9 cellular contexts compared by ENCODE assay signal in genomic region chr12:108560321-108560721, GRCh38. TPM values are rescaled to one million over a fixed set of nuclear protein-coding genes. Genes with fewer than 3 reads are reported as not detected.
DNase-seq lines count a peak whose midpoint lies in the region; ATAC-seq and TF ChIP-seq lines count a peak whose summit lies in the region.
"Had no signal": no experiment of that assay in that cellular context is flagged by ENCODE, and none has a peak within 500 bp of the region (broad histone marks: within the 10 kb centered on the region; RNA-seq: fewer than 3 reads in every experiment).

No MANE protein-coding gene starts in this region.

- intact Hi-C loops in CD8-positive, alpha-beta T cell (cut with DNase I, micrococcal nuclease): loop anchor here (2.0 to 5.0 kb wide), 6 partner anchors 492 to 1468 kb away; partner anchors contain the start of genes ANKRD13A (in 1 of the 2), CRY1 (in 1 of the 2), GIT2 (in 1 of the 2) and KCTD10 (in 1 of the 2)
- intact Hi-C loops in dorsolateral prefrontal cortex (cut with DNase I): loop anchor here (2.0 to 5.0 kb wide), 3 partner anchors 242 to 532 kb away; partner anchors contain the start of genes ALKBH2 (in 2 of the 2) and SSH1 (in 1 of the 2)

- peak overlapping the region; percentile 94 for H3K27ac ChIP-seq in CD8-positive, alpha-beta T cell (ENCODE audit: low read depth, low read length)
- peak overlapping the region in 40 of 59 donors; percentile 75 to 98 (median 96) for H3K27ac ChIP-seq in dorsolateral prefrontal cortex

- POLR2A ChIA-PET in CD8-positive, alpha-beta T cell (lab: Charles Lee): interaction anchor here (0.8 to 8.6 kb wide), 7 partner anchors 8 to 258 kb away, joined by 3 to 105 read pairs (median 4); partner anchors contain the start of gene SELPLG

- CTCF ChIA-PET in CD8-positive, alpha-beta T cell (lab: Charles Lee): interaction anchor here (0.5 to 15.7 kb wide), 5 partner anchors 44 to 303 kb away, joined by 3 to 353 read pairs (median 75); partner anchors contain the start of gene SELPLG

- ATAC-seq in CD8-positive, alpha-beta T cell: no peak
- no peak for ATAC-seq in natural killer cell treated with Interleukin-12 subunit alpha and Interleukin-12 subunit beta and Interleukin-15 and Interleukin-18, amount 100 ng/mL, for 72 hours
- ATAC-seq in GM18505 (IDR thresholded peaks at IDR 0.05; ENCODE audit: unreplicated experiment) (no peak), GM19328 (IDR thresholded peaks at IDR 0.05; ENCODE audit: unreplicated experiment) (no peak)

- H3K4me3 Mint-ChIP-seq in CD8-positive, alpha-beta T cell: peak overlapping the region; percentile 100
- H3K4me3 Mint-ChIP-seq in natural killer cell treated with Interleukin-12 subunit alpha and Interleukin-12 subunit beta and Interleukin-15 and Interleukin-18, amount 100 ng/mL, for 72 hours: peak overlapping the region; percentile 96

- no peaks in the 10 kb centered on the region for H3K27me3 Mint-ChIP-seq in CD8-positive, alpha-beta T cell (ENCODE audit: low read depth)
- no peaks in the 10 kb centered on the region for H3K27me3 Mint-ChIP-seq in natural killer cell treated with Interleukin-12 subunit alpha and Interleukin-12 subunit beta and Interleukin-15 and Interleukin-18, amount 100 ng/mL, for 72 hours

- no peak for DNase-seq in CD8-positive, alpha-beta T cell
- DNase-seq in NCI-H226 (peak; percentile 22), dorsolateral prefrontal cortex (no peak), NCI-H510A treated with DMSO at 0.1 percent for 48 hours (lab: John Stamatoyannopoulos, UW) (no peak), DMS79 treated with DMSO at 0.1 percent for 48 hours (lab: John Stamatoyannopoulos, UW) (no peak)
- DNase-seq in natural killer cell treated with Interleukin-12 subunit alpha and Interleukin-12 subunit beta and Interleukin-15 and Interleukin-18, amount 100 ng/mL, for 72 hours (ENCODE audit: low spot score): no peak

- no peak for TF ChIP-seq CTCF in CD8-positive, alpha-beta T cell (IDR thresholded peaks at IDR 0.05)
- TF ChIP-seq CTCF in dorsolateral prefrontal cortex (IDR thresholded peaks at IDR 0.05 in 54 of 56, conservative IDR thresholded peaks at IDR 0.05 in 2 of 56; ENCODE audit: low read depth in 1 of 56, partially characterized antibody in 56 of 56): no peak

- H3K27ac Mint-ChIP-seq in CD8-positive, alpha-beta T cell: peak overlapping the region; percentile 100
- H3K27ac Mint-ChIP-seq in natural killer cell treated with Interleukin-12 subunit alpha and Interleukin-12 subunit beta and Interleukin-15 and Interleukin-18, amount 100 ng/mL, for 72 hours: peak overlapping the region; percentile 99

- no peaks in the 10 kb centered on the region for H3K9me3 Mint-ChIP-seq in CD8-positive, alpha-beta T cell
- no peaks in the 10 kb centered on the region for H3K9me3 Mint-ChIP-seq in natural killer cell treated with Interleukin-12 subunit alpha and Interleukin-12 subunit beta and Interleukin-15 and Interleukin-18, amount 100 ng/mL, for 72 hours

- H3K4me1 ChIP-seq in CD8-positive, alpha-beta T cell (ENCODE audit: insufficient read depth, low read length): peaks cover 55% of the 10 kb centered on the region

- no peak for TF ChIP-seq POLR2A in GM18505 (IDR thresholded peaks at IDR 0.05; ENCODE audit: borderline replicate concordance, extremely low read depth, insufficient read depth, insufficient read length)

- H3K36me3 ChIP-seq in CD8-positive, alpha-beta T cell (ENCODE audit: insufficient read depth, low read length): peaks cover 16% of the 10 kb centered on the region

- H3K4me3 ChIP-seq in CD8-positive, alpha-beta T cell (ENCODE audit: low read depth, low read length): peak overlapping the region; percentile 90
- H3K4me3 ChIP-seq in dorsolateral prefrontal cortex: peak overlapping the region; percentile 69 to 100 (median 97)

- H3K36me3 Mint-ChIP-seq in CD8-positive, alpha-beta T cell: peaks cover 64% of the 10 kb centered on the region
- peaks cover 14% of the 10 kb centered on the region for H3K36me3 Mint-ChIP-seq in natural killer cell treated with Interleukin-12 subunit alpha and Interleukin-12 subunit beta and Interleukin-15 and Interleukin-18, amount 100 ng/mL, for 72 hours

- no peaks in the 10 kb centered on the region for H3K27me3 ChIP-seq in CD8-positive, alpha-beta T cell (ENCODE audit: insufficient read depth, low read length)
- H3K27me3 ChIP-seq in dorsolateral prefrontal cortex: no peaks in the 10 kb centered on the region

- H3K9me3 ChIP-seq in CD8-positive, alpha-beta T cell (ENCODE audit: low read length): no peaks in the 10 kb centered on the region

- peaks cover 57% of the 10 kb centered on the region for H3K4me1 Mint-ChIP-seq in CD8-positive, alpha-beta T cell (ENCODE audit: low read depth)
- peaks cover 35 to 48% of the 10 kb centered on the region in 2 donors for H3K4me1 Mint-ChIP-seq in natural killer cell treated with Interleukin-12 subunit alpha and Interleukin-12 subunit beta and Interleukin-15 and Interleukin-18, amount 100 ng/mL, for 72 hours (ENCODE audit: low read depth in 2 of 2)

RNA-seq across cellular contexts. Expression of gene SART3, which starts 0.7 kb away (rescaled TPM):
- 100 to 1,000 TPM in 1 of 2 experiments, 10 to 100 TPM in 1; 95.3 to 109 TPM for total RNA-seq in CD8-positive, alpha-beta T cell
- total RNA-seq in dorsolateral prefrontal cortex: 10 to 100 TPM; 41.4 to 83.9 (median 63.1) TPM
- total RNA-seq in natural killer cell treated with Interleukin-12 subunit alpha and Interleukin-12 subunit beta and Interleukin-15 and Interleukin-18, amount 100 ng/mL, for 72 hours: 100 to 1,000 TPM; 105 to 127 TPM

RNA-seq across cellular contexts. Expression of gene ISCU, which starts 2.1 kb away (rescaled TPM):
- total RNA-seq in CD8-positive, alpha-beta T cell: 100 to 1,000 TPM; 254 to 260 TPM
- total RNA-seq in dorsolateral prefrontal cortex: 100 to 1,000 TPM; 120 to 322 (median 236) TPM
- 10 to 100 TPM; 66.1 to 85.3 TPM for total RNA-seq in natural killer cell treated with Interleukin-12 subunit alpha and Interleukin-12 subunit beta and Interleukin-15 and Interleukin-18, amount 100 ng/mL, for 72 hours

RNA-seq across cellular contexts. Expression of gene TMEM119, which starts 37.6 kb away (rescaled TPM):
- total RNA-seq in CD8-positive, alpha-beta T cell: 1 to 10 TPM; 1.2 to 1.9 TPM
- total RNA-seq in dorsolateral prefrontal cortex: 10 to 100 TPM in 35 of 120 experiments, 1 to 10 TPM in 85; 1.3 to 25.3 (median 7.9) TPM
- total RNA-seq in natural killer cell treated with Interleukin-12 subunit alpha and Interleukin-12 subunit beta and Interleukin-15 and Interleukin-18, amount 100 ng/mL, for 72 hours: not detected
- total RNA-seq: NCI-H460 had no signal

RNA-seq across cellular contexts. Expression of gene FICD, which starts 45.2 kb away (rescaled TPM):
- 1 to 10 TPM; 4.2 to 4.3 TPM for total RNA-seq in CD8-positive, alpha-beta T cell
- 10 to 100 TPM in 23 of 120 experiments, 1 to 10 TPM in 97; 5.6 to 13.7 (median 8.3) TPM for total RNA-seq in dorsolateral prefrontal cortex
- 10 to 100 TPM; 14.9 to 16.5 TPM for total RNA-seq in natural killer cell treated with Interleukin-12 subunit alpha and Interleukin-12 subunit beta and Interleukin-15 and Interleukin-18, amount 100 ng/mL, for 72 hours
